Comparison of ENCODE assay signal across 21 cellular contexts in the genomic region with DNA sequence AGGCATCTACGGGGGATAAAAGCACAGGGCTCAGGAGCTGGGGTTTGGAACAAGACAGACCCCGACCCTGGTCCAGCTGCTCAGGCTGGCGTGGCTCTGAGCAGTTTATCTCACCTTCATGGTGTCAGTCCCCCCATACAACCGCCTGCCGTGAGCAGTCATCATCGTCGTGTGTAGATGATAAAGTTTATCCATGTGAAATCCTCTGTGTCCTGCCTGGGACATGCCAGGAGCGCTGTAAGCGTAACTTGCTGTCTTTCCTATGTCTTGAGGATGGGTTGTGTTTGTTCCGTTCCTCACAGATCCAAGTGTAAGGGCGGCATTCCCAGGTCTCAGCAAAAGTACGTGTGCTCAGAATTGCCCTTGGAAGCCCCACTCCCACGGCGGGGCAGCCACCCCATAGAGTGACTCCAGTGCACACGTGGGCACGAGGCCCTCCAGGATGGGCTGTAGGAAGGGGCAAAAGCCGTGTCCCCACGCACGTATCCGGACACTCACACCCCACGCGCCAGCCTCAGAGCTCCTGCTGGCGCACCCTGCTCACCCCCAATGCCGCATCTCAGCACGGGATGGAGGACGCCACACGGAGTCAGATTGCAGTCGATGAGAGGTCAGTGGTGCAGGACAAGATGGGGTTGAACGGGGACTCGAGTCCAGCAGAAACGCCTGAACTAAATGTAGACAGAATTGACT. TPM values are rescaled to one million over a fixed set of nuclear protein-coding genes. Genes with fewer than 3 reads are reported as not detected.
DNase-seq lines count a peak whose midpoint lies in the region; ATAC-seq and TF ChIP-seq lines count a peak whose summit lies in the region.
"Had no signal": no experiment of that assay in that cellular context is flagged by ENCODE, and none has a peak within 500 bp of the region (broad histone marks: within the 10 kb centered on the region; RNA-seq: fewer than 3 reads in every experiment).

No MANE protein-coding gene starts in this region.

- H3K4me3 ChIP-seq in right cardiac atrium (ENCODE audit: low read length), result no peak overlapping the region
- H3K4me3 ChIP-seq: dorsolateral prefrontal cortex, SK-N-MC had no signal

- H3K9me3 ChIP-seq in right cardiac atrium (ENCODE audit: control insufficient read depth, low read length), result no peaks in the 10 kb centered on the region

- peaks cover 17% of the 10 kb centered on the region for H3K4me1 ChIP-seq in right cardiac atrium (ENCODE audit: control insufficient read depth, insufficient read depth, low read length)

- H3K27me3 ChIP-seq in right cardiac atrium (ENCODE audit: control insufficient read depth, insufficient read depth), result no peaks in the 10 kb centered on the region
- H3K27me3 ChIP-seq: dorsolateral prefrontal cortex had no signal

- no peak overlapping the region for H3K4me3 Mint-ChIP-seq in WTC11
- H3K4me3 Mint-ChIP-seq in stimulated activated effector memory CD8-positive, alpha-beta T cell treated with anti-CD3 and anti-CD28 coated beads, Interleukin-12 subunit alpha, Interleukin-12 subunit beta, amount 100 ng/mL, for 72 hours, result no peak overlapping the region
- H3K4me3 Mint-ChIP-seq in activated T-cell treated with anti-CD3 and anti-CD28 coated beads, Interleukin-2, amount 50 U/mL, for 24 hours, result no peak overlapping the region
- H3K4me3 Mint-ChIP-seq: immature natural killer cell; neural crest cell; T-helper 1 cell treated with Interleukin-12 subunit alpha and Interleukin-12 subunit beta and Interleukin-4 antibody, amounts not matched to agents 30 μg/mL and 1 μg/mL, for 36 hours had no signal

- POLR2A ChIA-PET in WTC11 (lab: Charles Lee), result no interaction called here

- CTCF ChIA-PET in WTC11 (lab: Charles Lee), result interaction anchor here (0.5 kb wide), 1 partner anchor 12 kb away, joined by 3 read pairs; no protein-coding TSS in a partner anchor

- no peaks in the 10 kb centered on the region; the same call in 1 of the 2 replicates for H3K27me3 Mint-ChIP-seq in WTC11 (ENCODE audit: low read depth)
- H3K27me3 Mint-ChIP-seq in activated T-cell treated with anti-CD3 and anti-CD28 coated beads, Interleukin-2, amount 50 U/mL, for 24 hours, result no peaks in the 10 kb centered on the region

- no peak for DNase-seq in WTC11 (ENCODE audit: low spot score)
- DNase-seq in right cardiac atrium, result peak; percentile 11 to 52 (median 41)
- DNase-seq in stimulated activated effector memory CD8-positive, alpha-beta T cell treated with anti-CD3 and anti-CD28 coated beads, Interleukin-12 subunit alpha, Interleukin-12 subunit beta, amount 100 ng/mL, for 72 hours (ENCODE audit: low spot score in 2 of 2), result no peak
- DNase-seq in activated CD8-positive, alpha-beta memory T cell treated with anti-CD3 and anti-CD28 coated beads for 24 hours, result no peak
- DNase-seq in NCI-H1436 treated with DMSO at 0.1 percent for 48 hours (lab: John Stamatoyannopoulos, UW), result no peak
- DNase-seq in activated T-cell treated with anti-CD3 and anti-CD28 coated beads, Interleukin-2, amount 50 U/mL, for 24 hours, result no peak
- DNase-seq in GM03348 (ENCODE audit: low spot score), result no peak
- DNase-seq: activated CD4-positive, alpha-beta T cell treated with anti-CD3 and anti-CD28 coated beads for 4 hours; activated naive CD4-positive, alpha-beta T cell treated with anti-CD3 and anti-CD28 coated beads, Interleukin-2, amount 50 U/mL, for 16 hours; amygdala; caudate nucleus; immature natural killer cell; NCI-H1048; NCI-H187 treated with DMSO at 0.1 percent for 48 hours; substantia nigra had no signal

- 0 out of 2 replicates have a peak overlapping the region, but pooled peaks have one; percentile 13 for H3K27ac Mint-ChIP-seq in WTC11
- peak overlapping the region; percentile 61 for H3K27ac Mint-ChIP-seq in stimulated activated effector memory CD8-positive, alpha-beta T cell treated with anti-CD3 and anti-CD28 coated beads, Interleukin-12 subunit alpha, Interleukin-12 subunit beta, amount 100 ng/mL, for 72 hours
- H3K27ac Mint-ChIP-seq in activated T-cell treated with anti-CD3 and anti-CD28 coated beads, Interleukin-2, amount 50 U/mL, for 24 hours, result no peak overlapping the region
- H3K27ac Mint-ChIP-seq: immature natural killer cell; T-helper 1 cell treated with Interleukin-12 subunit alpha and Interleukin-12 subunit beta and Interleukin-4 antibody, amounts not matched to agents 30 μg/mL and 1 μg/mL, for 36 hours had no signal

- peaks cover 13% of the 10 kb centered on the region for H3K4me1 Mint-ChIP-seq in WTC11
- H3K4me1 Mint-ChIP-seq in stimulated activated effector memory CD8-positive, alpha-beta T cell treated with anti-CD3 and anti-CD28 coated beads, Interleukin-12 subunit alpha, Interleukin-12 subunit beta, amount 100 ng/mL, for 72 hours, result no peaks in the 10 kb centered on the region
- no peaks in the 10 kb centered on the region for H3K4me1 Mint-ChIP-seq in activated T-cell treated with anti-CD3 and anti-CD28 coated beads, Interleukin-2, amount 50 U/mL, for 24 hours (ENCODE audit: low read depth)
- H3K4me1 Mint-ChIP-seq: immature natural killer cell had no signal

- ATAC-seq in WTC11 (no peak), right cardiac atrium (no peak)
- ATAC-seq in stimulated activated effector memory CD8-positive, alpha-beta T cell treated with anti-CD3 and anti-CD28 coated beads, Interleukin-12 subunit alpha, Interleukin-12 subunit beta, amount 100 ng/mL, for 72 hours, result no peak

- no peak for TF ChIP-seq CTCF in C4-2B (conservative IDR thresholded peaks at IDR 0.05)
- no peak for TF ChIP-seq CTCF in WTC11 (IDR thresholded peaks at IDR 0.05)

- H3K9me3 Mint-ChIP-seq in WTC11, result no peaks in the 10 kb centered on the region
- no peaks in the 10 kb centered on the region for H3K9me3 Mint-ChIP-seq in stimulated activated effector memory CD8-positive, alpha-beta T cell treated with anti-CD3 and anti-CD28 coated beads, Interleukin-12 subunit alpha, Interleukin-12 subunit beta, amount 100 ng/mL, for 72 hours
- H3K9me3 Mint-ChIP-seq in activated T-cell treated with anti-CD3 and anti-CD28 coated beads, Interleukin-2, amount 50 U/mL, for 24 hours, result no peaks in the 10 kb centered on the region
- H3K9me3 Mint-ChIP-seq: immature natural killer cell; neural crest cell; T-helper 1 cell treated with Interleukin-12 subunit alpha and Interleukin-12 subunit beta and Interleukin-4 antibody, amounts not matched to agents 30 μg/mL and 1 μg/mL, for 36 hours had no signal

- 90% methylated on average over 31 of the region's 31 CpGs for WGBS in right cardiac atrium

- intact Hi-C loops in right cardiac atrium (cut with DNase I), result no loop called here

- H3K27ac ChIP-seq in C4-2B (peak overlapping the region; percentile 87), right cardiac atrium (ENCODE audit: low read length) (no peak overlapping the region)
- H3K27ac ChIP-seq: HL-60, SK-N-MC had no signal

- peaks cover 21% of the 10 kb centered on the region for H3K36me3 Mint-ChIP-seq in WTC11
- peaks cover 50% of the 10 kb centered on the region for H3K36me3 Mint-ChIP-seq in stimulated activated effector memory CD8-positive, alpha-beta T cell treated with anti-CD3 and anti-CD28 coated beads, Interleukin-12 subunit alpha, Interleukin-12 subunit beta, amount 100 ng/mL, for 72 hours
- H3K36me3 Mint-ChIP-seq in activated T-cell treated with anti-CD3 and anti-CD28 coated beads, Interleukin-2, amount 50 U/mL, for 24 hours (ENCODE audit: low read depth), result peaks cover 95% of the 10 kb centered on the region

TF ChIP-seq in WTC11, 78 proteins besides CTCF, POLR2A, EP300 and RAD21:
- TF ChIP-seq, protein P1, sequence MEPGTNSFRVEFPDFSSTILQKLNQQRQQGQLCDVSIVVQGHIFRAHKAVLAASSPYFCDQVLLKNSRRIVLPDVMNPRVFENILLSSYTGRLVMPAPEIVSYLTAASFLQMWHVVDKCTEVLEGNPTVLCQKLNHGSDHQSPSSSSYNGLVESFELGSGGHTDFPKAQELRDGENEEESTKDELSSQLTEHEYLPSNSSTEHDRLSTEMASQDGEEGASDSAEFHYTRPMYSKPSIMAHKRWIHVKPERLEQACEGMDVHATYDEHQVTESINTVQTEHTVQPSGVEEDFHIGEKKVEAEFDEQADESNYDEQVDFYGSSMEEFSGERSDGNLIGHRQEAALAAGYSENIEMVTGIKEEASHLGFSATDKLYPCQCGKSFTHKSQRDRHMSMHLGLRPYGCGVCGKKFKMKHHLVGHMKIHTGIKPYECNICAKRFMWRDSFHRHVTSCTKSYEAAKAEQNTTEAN (CRISPR knock-in tag; IDR thresholded peaks at IDR 0.05), result no peak
- TF ChIP-seq, protein P2, sequence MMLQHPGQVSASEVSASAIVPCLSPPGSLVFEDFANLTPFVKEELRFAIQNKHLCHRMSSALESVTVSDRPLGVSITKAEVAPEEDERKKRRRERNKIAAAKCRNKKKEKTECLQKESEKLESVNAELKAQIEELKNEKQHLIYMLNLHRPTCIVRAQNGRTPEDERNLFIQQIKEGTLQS (CRISPR knock-in tag; conservative IDR thresholded peaks at IDR 0.05), result no peak
- TF ChIP-seq ZNF121 (CRISPR knock-in tag; IDR thresholded peaks at IDR 0.05) (no peak), KAT7 (CRISPR knock-in tag; IDR thresholded peaks at IDR 0.05; ENCODE audit: borderline replicate concordance) (no peak)
TF ChIP-seq in WTC11: peak in this region for 0.

RNA-seq across cellular contexts. Expression of a gene that starts 50.9 kb away (rescaled TPM):
- 20.1 to 21.4 TPM (median 20.1 TPM) in 3 replicates for total RNA-seq in WTC11 (2021)
- 100 to 1,000 TPM; 124 to 195 (median 159) TPM for total RNA-seq in right cardiac atrium
- 132 TPM for polyA plus RNA-seq in right cardiac atrium

Comparison
In these comparisons a context has a peak if more than half of its experiments do, and no peak if none do; other contexts are left out.
1. DNase-seq: peak in right cardiac atrium (3 of 3); none in WTC11 (single experiment), stimulated activated effector memory CD8-positive, alpha-beta T cell treated with anti-CD3 and anti-CD28 coated beads, Interleukin-12 subunit alpha, Interleukin-12 subunit beta, amount 100 ng/mL, for 72 hours (0 of 2), activated CD8-positive, alpha-beta memory T cell treated with anti-CD3 and anti-CD28 coated beads for 24 hours (single experiment), NCI-H1436 treated with DMSO at 0.1 percent for 48 hours (single experiment), activated T-cell treated with anti-CD3 and anti-CD28 coated beads, Interleukin-2, amount 50 U/mL, for 24 hours (single experiment) and GM03348 (single experiment).